Comparison of ENCODE assay signal across 8 cellular contexts in the genomic region with DNA sequence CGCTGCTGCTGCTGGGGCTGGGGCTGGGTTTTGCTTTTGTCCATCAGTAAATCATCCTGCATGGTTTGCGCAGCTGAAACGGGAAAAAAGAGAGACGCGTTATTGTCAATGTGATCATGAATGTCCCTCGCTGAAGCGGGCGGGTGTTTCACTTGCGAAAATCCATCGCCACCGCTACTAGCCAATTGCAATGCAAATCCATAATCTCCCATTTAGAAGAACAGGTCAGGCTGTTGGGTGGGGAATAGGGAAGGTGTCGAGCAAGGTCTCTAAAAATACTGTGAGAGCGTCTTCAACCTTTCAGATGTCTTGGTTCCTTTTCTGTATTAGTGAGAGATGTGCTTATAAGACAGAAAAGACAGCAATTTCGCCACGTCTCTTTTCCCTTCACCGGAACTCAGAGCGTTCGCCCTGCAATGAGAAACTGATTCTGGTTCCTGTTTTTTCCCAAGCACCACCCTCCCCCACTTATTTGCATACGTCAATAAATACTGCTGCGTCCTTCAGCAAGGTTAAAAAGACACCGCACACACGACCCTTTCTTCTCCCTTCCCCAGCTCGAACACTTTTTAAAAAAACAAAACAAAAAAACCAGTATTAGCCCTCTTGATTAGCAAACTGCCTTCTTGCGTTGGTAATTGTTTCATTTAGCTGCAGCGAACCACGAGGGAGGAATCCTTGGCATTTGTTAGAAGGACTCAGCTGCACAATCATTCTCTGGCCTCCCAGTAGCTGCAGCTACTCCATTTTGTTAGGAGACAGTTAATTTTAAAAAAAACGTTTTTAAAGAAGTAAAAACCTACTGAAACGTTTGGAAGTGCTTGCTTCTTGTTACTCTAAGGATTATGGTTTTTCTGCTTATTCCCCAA. TPM values are rescaled to one million over a fixed set of nuclear protein-coding genes. Genes with fewer than 3 reads are reported as not detected.
A peak's percentile ranks its signal among the peaks of the same experiment; 100 is the strongest.
DNase-seq lines count a peak whose midpoint lies in the region; ATAC-seq and TF ChIP-seq lines count a peak whose summit lies in the region.

No MANE protein-coding gene starts in this region.

- H3K4me3 ChIP-seq in BLaER1 (peak overlapping the region; percentile 75), mucosa of rectum (ENCODE audit: low read length in 2 of 2) (peak overlapping the region; percentile 94 to 96), thyroid gland (replicated peaks in 1 of 3) (peak overlapping the region; percentile 31 to 68 (median 48))

- H3K9ac ChIP-seq in BLaER1: peak overlapping the region; percentile 71
- H3K9ac ChIP-seq in mucosa of rectum (ENCODE audit: low read depth in 1 of 2, low read length in 2 of 2): peak overlapping the region; percentile 86 to 92

- no peak overlapping the region for H3K27ac ChIP-seq in BLaER1
- peak overlapping the region; percentile 82 to 84 for H3K27ac ChIP-seq in mucosa of rectum (ENCODE audit: low read depth in 2 of 2, low read length in 2 of 2)
- H3K27ac ChIP-seq in thyroid gland: peak overlapping the region; percentile 81 to 95 (median 90)

- H3K9me3 ChIP-seq in BLaER1 (no peaks in the 10 kb centered on the region), mucosa of rectum (ENCODE audit: control insufficient read depth in 2 of 2, low read length in 2 of 2) (no peaks in the 10 kb centered on the region), thyroid gland (no peaks in the 10 kb centered on the region)

- no peaks in the 10 kb centered on the region for H3K9me3 Mint-ChIP-seq in activated T-cell treated with anti-CD3 and anti-CD28 coated beads, Interleukin-2, amount 50 U/mL, for 4 hours

- WGBS in thyroid gland, 2 donors: 0% methylated on average over 27 to 28 of the region's 28 CpGs

- peak; percentile 55 for TF ChIP-seq POLR2A in GM18951 (IDR thresholded peaks at IDR 0.05; ENCODE audit: extremely low read depth, insufficient read depth, insufficient read length)
- TF ChIP-seq POLR2A in thyroid gland (IDR thresholded peaks at IDR 0.05): peak in 1 of 2 donors; percentile 97

- in situ Hi-C loops in GM18951 (cut with MboI; ENCODE audit: low sequenced_read_pairs, unreplicated experiment): no loop called here

- H3K36me3 ChIP-seq in BLaER1 (peaks cover 12% of the 10 kb centered on the region), mucosa of rectum (ENCODE audit: control insufficient read depth in 2 of 2, insufficient read depth in 2 of 2, low read length in 2 of 2) (no peaks in the 10 kb centered on the region), thyroid gland (no peaks in the 10 kb centered on the region)

- H3K4me3 Mint-ChIP-seq in activated T-cell treated with anti-CD3 and anti-CD28 coated beads, Interleukin-2, amount 50 U/mL, for 4 hours: peak overlapping the region; percentile 94

- peak in 1 of 6 experiments; percentile 9 for TF ChIP-seq CTCF in thyroid gland (IDR thresholded peaks at IDR 0.05)

- peak; percentile 50 for ATAC-seq in HG03354 (IDR thresholded peaks at IDR 0.05; ENCODE audit: poor library complexity, severe bottlenecking, unreplicated experiment)
- ATAC-seq in activated T-cell treated with anti-CD3 and anti-CD28 coated beads, Interleukin-2, amount 50 U/mL, for 4 hours: peak; percentile 22 to 24

- H3K4me1 Mint-ChIP-seq in activated T-cell treated with anti-CD3 and anti-CD28 coated beads, Interleukin-2, amount 50 U/mL, for 4 hours (ENCODE audit: low read depth): peaks cover 35% of the 10 kb centered on the region

- peaks cover 37% of the 10 kb centered on the region for H4K20me1 ChIP-seq in BLaER1

- peak; percentile 36 for DNase-seq in NCI-H82 treated with DMSO at 0.1 percent for 48 hours (lab: John Stamatoyannopoulos, UW; ENCODE audit: unreplicated experiment)
- peak; percentile 6 for DNase-seq in activated T-cell treated with anti-CD3 and anti-CD28 coated beads, Interleukin-2, amount 50 U/mL, for 4 hours
- DNase-seq in fibroblast of gingiva (ENCODE audit: low read depth): peak; percentile 62
- peak; percentile 70 to 71 for DNase-seq in thyroid gland

- H3K27me3 Mint-ChIP-seq in activated T-cell treated with anti-CD3 and anti-CD28 coated beads, Interleukin-2, amount 50 U/mL, for 4 hours (ENCODE audit: low read depth): peaks cover 6% of the 10 kb centered on the region

- H3K36me3 Mint-ChIP-seq in activated T-cell treated with anti-CD3 and anti-CD28 coated beads, Interleukin-2, amount 50 U/mL, for 4 hours (ENCODE audit: insufficient read depth): no peaks in the 10 kb centered on the region

- intact Hi-C loops in thyroid gland (cut with DNase I): no loop called here

- H3K4me2 ChIP-seq in BLaER1: peak overlapping the region; percentile 83

- H3K27me3 ChIP-seq in BLaER1: peaks cover 41% of the 10 kb centered on the region
- no peaks in the 10 kb centered on the region for H3K27me3 ChIP-seq in mucosa of rectum (ENCODE audit: control insufficient read depth in 2 of 2, insufficient read depth in 2 of 2, low read length in 2 of 2)
- H3K27me3 ChIP-seq in thyroid gland: no peaks in the 10 kb centered on the region

- H3K4me1 ChIP-seq in BLaER1 (peaks cover 44% of the 10 kb centered on the region), mucosa of rectum (ENCODE audit: control insufficient read depth in 2 of 2, insufficient read depth in 2 of 2, low read length in 2 of 2) (peaks cover 22 to 29% of the 10 kb centered on the region in 2 donors), thyroid gland (peaks cover 12 to 23% of the 10 kb centered on the region in 2 donors)

RNA-seq across cellular contexts. Expression of a gene that starts 50.4 kb away (rescaled TPM):
- total RNA-seq in activated T-cell treated with anti-CD3 and anti-CD28 coated beads, Interleukin-2, amount 50 U/mL, for 4 hours: under 1 TPM; 0.68 to 0.92 (median 0.82) TPM
- 10 to 100 TPM; 12.3 to 18.4 (median 12.7) TPM for total RNA-seq in thyroid gland

RNA-seq across cellular contexts. Expression of a gene that starts 50.4 kb away (rescaled TPM):
- 10 to 100 TPM; 29.1 to 31.6 (median 29.5) TPM for total RNA-seq in activated T-cell treated with anti-CD3 and anti-CD28 coated beads, Interleukin-2, amount 50 U/mL, for 4 hours
- total RNA-seq in thyroid gland: 10 to 100 TPM; 24.2 to 29.8 (median 27.7) TPM

Comparison
In these comparisons a context has a peak if more than half of its experiments do, and no peak if none do; other contexts are left out.
1. DNase-seq: peak in every context shown above with its lines; median percentile 70 in thyroid gland; 62 in fibroblast of gingiva; 36 in NCI-H82 treated with DMSO at 0.1 percent for 48 hours; 6 in activated T-cell treated with anti-CD3 and anti-CD28 coated beads, Interleukin-2, amount 50 U/mL, for 4 hours.
2. RNA of a gene that starts 50.4 kb away (total RNA-seq): 12.3 to 18.4 TPM in thyroid gland; 0.68 to 0.92 TPM in activated T-cell treated with anti-CD3 and anti-CD28 coated beads, Interleukin-2, amount 50 U/mL, for 4 hours; every median in the first group is over 4 times any median in the second.
3. Peak in every context shown above with its lines, with median percentiles within 50 percentile points of each other: H3K4me3 ChIP-seq.